In genomic region chr5:40799248-40799647, GRCh38 we compare ENCODE assay signal across 1 cellular context.
TF ChIP-seq lines count a peak whose summit lies in the region.

No MANE protein-coding gene starts in this region.

TF ChIP-seq in HepG2, 621 proteins besides CTCF, POLR2A, EP300 and RAD21:
- TF ChIP-seq ZNF879 (CRISPR knock-in tag; IDR thresholded peaks at IDR 0.05) (no peak), KLF6 (CRISPR knock-in tag; IDR thresholded peaks at IDR 0.05) (no peak), ARID2 (CRISPR knock-in tag; IDR thresholded peaks at IDR 0.05; ENCODE audit: borderline replicate concordance) (no peak), SNRNP70 (IDR thresholded peaks at IDR 0.05; ENCODE audit: low read depth, low read length) (no peak), BHLHE40 (IDR thresholded peaks at IDR 0.05; ENCODE audit: low read length) (no peak), ZBTB21 (CRISPR knock-in tag; IDR thresholded peaks at IDR 0.05) (no peak), ZNF260 (CRISPR knock-in tag; IDR thresholded peaks at IDR 0.05; ENCODE audit: borderline replicate concordance, low read depth) (no peak), GATAD1 (CRISPR knock-in tag; IDR thresholded peaks at IDR 0.05) (no peak), NCOA5 (CRISPR knock-in tag; IDR thresholded peaks at IDR 0.05) (no peak), ZMAT5 (CRISPR knock-in tag; IDR thresholded peaks at IDR 0.05; ENCODE audit: borderline replicate concordance, low read depth) (no peak)
- TF ChIP-seq, protein P1, sequence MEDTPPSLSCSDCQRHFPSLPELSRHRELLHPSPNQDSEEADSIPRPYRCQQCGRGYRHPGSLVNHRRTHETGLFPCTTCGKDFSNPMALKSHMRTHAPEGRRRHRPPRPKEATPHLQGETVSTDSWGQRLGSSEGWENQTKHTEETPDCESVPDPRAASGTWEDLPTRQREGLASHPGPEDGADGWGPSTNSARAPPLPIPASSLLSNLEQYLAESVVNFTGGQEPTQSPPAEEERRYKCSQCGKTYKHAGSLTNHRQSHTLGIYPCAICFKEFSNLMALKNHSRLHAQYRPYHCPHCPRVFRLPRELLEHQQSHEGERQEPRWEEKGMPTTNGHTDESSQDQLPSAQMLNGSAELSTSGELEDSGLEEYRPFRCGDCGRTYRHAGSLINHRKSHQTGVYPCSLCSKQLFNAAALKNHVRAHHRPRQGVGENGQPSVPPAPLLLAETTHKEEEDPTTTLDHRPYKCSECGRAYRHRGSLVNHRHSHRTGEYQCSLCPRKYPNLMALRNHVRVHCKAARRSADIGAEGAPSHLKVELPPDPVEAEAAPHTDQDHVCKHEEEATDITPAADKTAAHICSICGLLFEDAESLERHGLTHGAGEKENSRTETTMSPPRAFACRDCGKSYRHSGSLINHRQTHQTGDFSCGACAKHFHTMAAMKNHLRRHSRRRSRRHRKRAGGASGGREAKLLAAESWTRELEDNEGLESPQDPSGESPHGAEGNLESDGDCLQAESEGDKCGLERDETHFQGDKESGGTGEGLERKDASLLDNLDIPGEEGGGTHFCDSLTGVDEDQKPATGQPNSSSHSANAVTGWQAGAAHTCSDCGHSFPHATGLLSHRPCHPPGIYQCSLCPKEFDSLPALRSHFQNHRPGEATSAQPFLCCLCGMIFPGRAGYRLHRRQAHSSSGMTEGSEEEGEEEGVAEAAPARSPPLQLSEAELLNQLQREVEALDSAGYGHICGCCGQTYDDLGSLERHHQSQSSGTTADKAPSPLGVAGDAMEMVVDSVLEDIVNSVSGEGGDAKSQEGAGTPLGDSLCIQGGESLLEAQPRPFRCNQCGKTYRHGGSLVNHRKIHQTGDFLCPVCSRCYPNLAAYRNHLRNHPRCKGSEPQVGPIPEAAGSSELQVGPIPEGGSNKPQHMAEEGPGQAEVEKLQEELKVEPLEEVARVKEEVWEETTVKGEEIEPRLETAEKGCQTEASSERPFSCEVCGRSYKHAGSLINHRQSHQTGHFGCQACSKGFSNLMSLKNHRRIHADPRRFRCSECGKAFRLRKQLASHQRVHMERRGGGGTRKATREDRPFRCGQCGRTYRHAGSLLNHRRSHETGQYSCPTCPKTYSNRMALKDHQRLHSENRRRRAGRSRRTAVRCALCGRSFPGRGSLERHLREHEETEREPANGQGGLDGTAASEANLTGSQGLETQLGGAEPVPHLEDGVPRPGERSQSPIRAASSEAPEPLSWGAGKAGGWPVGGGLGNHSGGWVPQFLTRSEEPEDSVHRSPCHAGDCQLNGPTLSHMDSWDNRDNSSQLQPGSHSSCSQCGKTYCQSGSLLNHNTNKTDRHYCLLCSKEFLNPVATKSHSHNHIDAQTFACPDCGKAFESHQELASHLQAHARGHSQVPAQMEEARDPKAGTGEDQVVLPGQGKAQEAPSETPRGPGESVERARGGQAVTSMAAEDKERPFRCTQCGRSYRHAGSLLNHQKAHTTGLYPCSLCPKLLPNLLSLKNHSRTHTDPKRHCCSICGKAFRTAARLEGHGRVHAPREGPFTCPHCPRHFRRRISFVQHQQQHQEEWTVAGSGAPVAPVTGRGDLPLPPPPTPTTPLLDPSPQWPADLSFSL (CRISPR knock-in tag; IDR thresholded peaks at IDR 0.05) = no peak
